Comparison of ENCODE assay signal across 1 cellular context in genomic region chr20:25247100-25247665, GRCh38.
TF ChIP-seq lines count a peak whose summit lies in the region.

No MANE protein-coding gene starts in this region.

TF ChIP-seq in HEK293, 187 proteins besides CTCF, POLR2A, EP300 and RAD21 (continued from another document and continues in another):
- TF ChIP-seq REST (tag by site-specific recombination; IDR thresholded peaks at IDR 0.05) (peak; percentile 54; the same call in 1 of the 2 replicates), HIC1 (tag by site-specific recombination; IDR thresholded peaks at IDR 0.05) (peak; percentile 63; the same call in 1 of the 2 replicates), ZBTB48 (tag by site-specific recombination; IDR thresholded peaks at IDR 0.05) (peak; percentile 84), PRDM10 (tag by site-specific recombination; IDR thresholded peaks at IDR 0.05) (peak; percentile 16), ZNF776 (tag by site-specific recombination; IDR thresholded peaks at IDR 0.05; ENCODE audit: borderline replicate concordance) (no peak), MZF1 (tag by site-specific recombination; IDR thresholded peaks at IDR 0.05; ENCODE audit: borderline replicate concordance) (no peak), ZNF391 (tag by site-specific recombination; IDR thresholded peaks at IDR 0.05; ENCODE audit: borderline replicate concordance, low read depth) (no peak), ZBTB8A (tag by site-specific recombination; IDR thresholded peaks at IDR 0.05) (peak; percentile 51; the same call in 1 of the 2 replicates), SP2 (tag by site-specific recombination; IDR thresholded peaks at IDR 0.05) (0 out of 2 replicates have a peak, but pooled peaks have one; percentile 5), ZNF214 (tag by site-specific recombination; IDR thresholded peaks at IDR 0.05; ENCODE audit: borderline replicate concordance) (no peak), ZBTB17 (tag by site-specific recombination; IDR thresholded peaks at IDR 0.05) (peak; percentile 91), ZNF354C (tag by site-specific recombination; IDR thresholded peaks at IDR 0.05; ENCODE audit: borderline replicate concordance, low read depth) (no peak), PATZ1 (tag by site-specific recombination; IDR thresholded peaks at IDR 0.05) (no peak), ZNF571 (tag by site-specific recombination; IDR thresholded peaks at IDR 0.05) (no peak), ZBTB44 (tag by site-specific recombination; IDR thresholded peaks at IDR 0.05) (no peak), KLF10 (tag by site-specific recombination; IDR thresholded peaks at IDR 0.05) (no peak), ZNF18 (tag by site-specific recombination; IDR thresholded peaks at IDR 0.05) (no peak), ZNF280C (tag by site-specific recombination; IDR thresholded peaks at IDR 0.05) (no peak), ZBTB20 (tag by site-specific recombination; IDR thresholded peaks at IDR 0.05) (peak; percentile 84), ZNF26 (tag by site-specific recombination; IDR thresholded peaks at IDR 0.05) (no peak), KLF8 (tag by site-specific recombination; IDR thresholded peaks at IDR 0.05) (0 out of 2 replicates have a peak, but pooled peaks have one; percentile 9), ZNF335 (tag by site-specific recombination; conservative IDR thresholded peaks at IDR 0.05) (peak; percentile 29; the same call in 1 of the 2 replicates), KLF16 (tag by site-specific recombination; IDR thresholded peaks at IDR 0.05) (no peak), ZNF132 (tag by site-specific recombination; IDR thresholded peaks at IDR 0.05; ENCODE audit: borderline replicate concordance) (no peak), AEBP2 (tag by site-specific recombination; IDR thresholded peaks at IDR 0.05; ENCODE audit: borderline replicate concordance) (no peak), ZNF449 (tag by site-specific recombination; IDR thresholded peaks at IDR 0.05) (no peak)
